ENCODE assay signal across 8 cellular contexts in genomic region chr6:32837651-32838113, GRCh38. TPM values are rescaled to one million over a fixed set of nuclear protein-coding genes. Genes with fewer than 3 reads are reported as not detected.
DNase-seq lines count a peak whose midpoint lies in the region; ATAC-seq lines count a peak whose summit lies in the region.

No MANE protein-coding gene starts in this region.

- H3K27ac Mint-ChIP-seq in activated naive CD4-positive, alpha-beta T cell treated with anti-CD3 and anti-CD28 coated beads for 36 hours = peak overlapping the region; percentile 99
- peak overlapping the region; percentile 99 for H3K27ac Mint-ChIP-seq in activated CD8-positive, alpha-beta T cell treated with anti-CD3 and anti-CD28 coated beads, Interleukin-2, amount 10 ng/mL, durations not matched to agents 7 days and 5 days

- H3K9me3 ChIP-seq in iPS-18a (ENCODE audit: control insufficient read depth, low read depth, low read length) = no peaks in the 10 kb centered on the region
- H3K9me3 ChIP-seq in subcutaneous abdominal adipose tissue (ENCODE audit: control insufficient read depth in 5 of 5, low read length in 5 of 5) = no peaks in the 10 kb centered on the region

- intact Hi-C loops in activated naive CD4-positive, alpha-beta T cell treated with anti-CD3 and anti-CD28 coated beads for 36 hours (cut with micrococcal nuclease) = loop anchor here (1.0 kb wide), 4 partner anchors 11 to 147 kb away; partner anchors contain the start of gene PSMB9

- H3K36me3 ChIP-seq in iPS-18a (ENCODE audit: control insufficient read depth, low read depth, low read length) = no peaks in the 10 kb centered on the region
- H3K36me3 ChIP-seq in subcutaneous abdominal adipose tissue (ENCODE audit: control insufficient read depth in 5 of 5, insufficient read depth in 5 of 5, low read length in 5 of 5) = peaks cover 4 to 55% (median 29%) of the 10 kb centered on the region in 5 donors

- H3K27ac ChIP-seq in iPS-18a (ENCODE audit: low read length) (no peak overlapping the region), subcutaneous abdominal adipose tissue (ENCODE audit: low read depth, low read length) (peak overlapping the region; percentile 92)

- peak; percentile 36 for DNase-seq in activated naive CD4-positive, alpha-beta T cell treated with anti-CD3 and anti-CD28 coated beads for 36 hours
- DNase-seq in activated naive CD4-positive, alpha-beta T cell (lab: John Stamatoyannopoulos, UW) = no peak
- DNase-seq in activated CD8-positive, alpha-beta T cell treated with anti-CD3 and anti-CD28 coated beads, Interleukin-2, amount 10 ng/mL, durations not matched to agents 7 days and 5 days = peak; percentile 21
- no peak for DNase-seq in NCI-H2171 (lab: John Stamatoyannopoulos, UW)

- CTCF ChIA-PET in activated naive CD4-positive, alpha-beta T cell treated with anti-CD3 and anti-CD28 coated beads for 36 hours (lab: Charles Lee) = interaction anchor here (0.8 to 10.6 kb wide), 18 partner anchors 10 to 147 kb away, joined by 3 to 204 read pairs (median 6); partner anchors contain the start of genes BRD2, HLA-DMA, PSMB9 and TAP1
- CTCF ChIA-PET in activated CD8-positive, alpha-beta T cell treated with anti-CD3 and anti-CD28 coated beads, Interleukin-2, amount 10 ng/mL, durations not matched to agents 7 days and 5 days (lab: Charles Lee) = interaction anchor here (0.8 to 10.8 kb wide), 32 partner anchors 8 to 427 kb away, joined by 3 to 512 read pairs (median 8); partner anchors contain the start of genes BRD2, HLA-DMA, HLA-DMB and PSMB9

- H3K27me3 ChIP-seq in iPS-18a (ENCODE audit: control insufficient read depth, insufficient read depth, low read length) = peaks cover 12% of the 10 kb centered on the region
- H3K27me3 ChIP-seq in subcutaneous abdominal adipose tissue (ENCODE audit: control insufficient read depth in 5 of 5, insufficient read depth in 4 of 5, low read length in 5 of 5) = no peaks in the 10 kb centered on the region

- H3K4me1 Mint-ChIP-seq in activated naive CD4-positive, alpha-beta T cell treated with anti-CD3 and anti-CD28 coated beads for 36 hours (ENCODE audit: low read depth) = peaks cover 83% of the 10 kb centered on the region
- peaks cover 87% of the 10 kb centered on the region for H3K4me1 Mint-ChIP-seq in activated CD8-positive, alpha-beta T cell treated with anti-CD3 and anti-CD28 coated beads, Interleukin-2, amount 10 ng/mL, durations not matched to agents 7 days and 5 days (ENCODE audit: low read depth)

- H3K9ac ChIP-seq in iPS-18a (ENCODE audit: low read length) (peak overlapping the region; percentile 64), subcutaneous abdominal adipose tissue (ENCODE audit: low read length in 5 of 5) (peak overlapping the region in 4 of 5 donors; percentile 64 to 83 (median 78))

- POLR2A ChIA-PET in activated CD8-positive, alpha-beta T cell treated with anti-CD3 and anti-CD28 coated beads, Interleukin-2, amount 10 ng/mL, durations not matched to agents 7 days and 5 days (lab: Charles Lee) = interaction anchor here (0.8 to 11.9 kb wide), 14 partner anchors 9 to 215 kb away, joined by 3 to 812 read pairs (median 6); partner anchors contain the start of genes BRD2, HLA-DMA, PSMB9 and TAP1

- no peaks in the 10 kb centered on the region for H3K27me3 Mint-ChIP-seq in activated naive CD4-positive, alpha-beta T cell treated with anti-CD3 and anti-CD28 coated beads for 36 hours (ENCODE audit: low read depth)
- no peaks in the 10 kb centered on the region for H3K27me3 Mint-ChIP-seq in activated CD8-positive, alpha-beta T cell treated with anti-CD3 and anti-CD28 coated beads, Interleukin-2, amount 10 ng/mL, durations not matched to agents 7 days and 5 days (ENCODE audit: low read depth)

- H3K4me3 Mint-ChIP-seq in activated naive CD4-positive, alpha-beta T cell treated with anti-CD3 and anti-CD28 coated beads for 36 hours = peak overlapping the region; percentile 89
- H3K4me3 Mint-ChIP-seq in activated CD8-positive, alpha-beta T cell treated with anti-CD3 and anti-CD28 coated beads, Interleukin-2, amount 10 ng/mL, durations not matched to agents 7 days and 5 days = peak overlapping the region; percentile 82

- no peaks in the 10 kb centered on the region for H3K9me3 Mint-ChIP-seq in activated naive CD4-positive, alpha-beta T cell treated with anti-CD3 and anti-CD28 coated beads for 36 hours
- H3K9me3 Mint-ChIP-seq in activated CD8-positive, alpha-beta T cell treated with anti-CD3 and anti-CD28 coated beads, Interleukin-2, amount 10 ng/mL, durations not matched to agents 7 days and 5 days (ENCODE audit: insufficient read depth) = no peaks in the 10 kb centered on the region

- H3K4me3 ChIP-seq in iPS-18a (ENCODE audit: low read length) (peak overlapping the region; percentile 79), subcutaneous abdominal adipose tissue (ENCODE audit: low read depth in 1 of 5, low read length in 5 of 5) (peak overlapping the region; percentile 78 to 90 (median 82))

- H3K4me1 ChIP-seq in iPS-18a (ENCODE audit: control insufficient read depth, low read depth, low read length) (peaks cover 4% of the 10 kb centered on the region), subcutaneous abdominal adipose tissue (ENCODE audit: control insufficient read depth in 5 of 5, insufficient read depth in 5 of 5, low read length in 5 of 5) (peaks cover 0 to 22% (median 14%) of the 10 kb centered on the region in 5 donors)

- ATAC-seq in activated CD8-positive, alpha-beta T cell treated with anti-CD3 and anti-CD28 coated beads, Interleukin-2, amount 10 ng/mL, durations not matched to agents 7 days and 5 days = no peak
- ATAC-seq in HG03025 (IDR thresholded peaks at IDR 0.05; ENCODE audit: low FRiP score, unreplicated experiment) = no peak
- no peak for ATAC-seq in HG03159 (IDR thresholded peaks at IDR 0.05; ENCODE audit: unreplicated experiment)

- peaks cover 73% of the 10 kb centered on the region for H3K36me3 Mint-ChIP-seq in activated naive CD4-positive, alpha-beta T cell treated with anti-CD3 and anti-CD28 coated beads for 36 hours (ENCODE audit: low read depth)
- peaks cover 84% of the 10 kb centered on the region for H3K36me3 Mint-ChIP-seq in activated CD8-positive, alpha-beta T cell treated with anti-CD3 and anti-CD28 coated beads, Interleukin-2, amount 10 ng/mL, durations not matched to agents 7 days and 5 days (ENCODE audit: low read depth)

RNA-seq across cellular contexts. Expression of gene TAP2, which starts 0.9 kb away (rescaled TPM):
- total RNA-seq in activated naive CD4-positive, alpha-beta T cell treated with anti-CD3 and anti-CD28 coated beads for 36 hours = 100 to 1,000 TPM; 136 to 138 TPM
- total RNA-seq in activated CD8-positive, alpha-beta T cell treated with anti-CD3 and anti-CD28 coated beads, Interleukin-2, amount 10 ng/mL, durations not matched to agents 7 days and 5 days = 100 to 1,000 TPM; 145 to 159 TPM

RNA-seq across cellular contexts. Expression of gene PSMB8, which starts 6.2 kb away (rescaled TPM):
- 100 to 1,000 TPM; 286 to 308 TPM for total RNA-seq in activated naive CD4-positive, alpha-beta T cell treated with anti-CD3 and anti-CD28 coated beads for 36 hours
- 100 to 1,000 TPM; 385 to 397 TPM for total RNA-seq in activated CD8-positive, alpha-beta T cell treated with anti-CD3 and anti-CD28 coated beads, Interleukin-2, amount 10 ng/mL, durations not matched to agents 7 days and 5 days

RNA-seq across cellular contexts. Expression of gene TAP1, which starts 15.8 kb away (rescaled TPM):
- 100 to 1,000 TPM; 187 TPM for total RNA-seq in activated naive CD4-positive, alpha-beta T cell treated with anti-CD3 and anti-CD28 coated beads for 36 hours
- total RNA-seq in activated CD8-positive, alpha-beta T cell treated with anti-CD3 and anti-CD28 coated beads, Interleukin-2, amount 10 ng/mL, durations not matched to agents 7 days and 5 days = 100 to 1,000 TPM; 319 to 328 TPM

RNA-seq across cellular contexts. Expression of gene PSMB9, which starts 16.3 kb away (rescaled TPM):
- total RNA-seq in activated naive CD4-positive, alpha-beta T cell treated with anti-CD3 and anti-CD28 coated beads for 36 hours = 100 to 1,000 TPM; 238 to 241 TPM
- total RNA-seq in activated CD8-positive, alpha-beta T cell treated with anti-CD3 and anti-CD28 coated beads, Interleukin-2, amount 10 ng/mL, durations not matched to agents 7 days and 5 days = 100 to 1,000 TPM; 319 to 325 TPM

RNA-seq across cellular contexts. Expression of gene HLA-DOB, which starts 20.9 kb away (rescaled TPM):
- 1 to 10 TPM in 1 of 2 experiments, under 1 TPM in 1; 0.91 to 1.1 TPM for total RNA-seq in activated naive CD4-positive, alpha-beta T cell treated with anti-CD3 and anti-CD28 coated beads for 36 hours
- 10 to 100 TPM; 15.6 to 17.0 TPM for total RNA-seq in activated CD8-positive, alpha-beta T cell treated with anti-CD3 and anti-CD28 coated beads, Interleukin-2, amount 10 ng/mL, durations not matched to agents 7 days and 5 days

Comparison
In these comparisons a context has a peak if more than half of its experiments do, and no peak if none do; other contexts are left out.
1. DNase-seq: peak in activated naive CD4-positive, alpha-beta T cell treated with anti-CD3 and anti-CD28 coated beads for 36 hours (single experiment) and activated CD8-positive, alpha-beta T cell treated with anti-CD3 and anti-CD28 coated beads, Interleukin-2, amount 10 ng/mL, durations not matched to agents 7 days and 5 days (single experiment); none in activated naive CD4-positive, alpha-beta T cell (0 of 4) and NCI-H2171 (single experiment).